In genomic region chr17:80955078-80955477, GRCh38 we compare ENCODE assay signal across 20 cellular contexts.
"Had no signal": no experiment of that assay in that cellular context is flagged by ENCODE, and none has a peak within 500 bp of the region (broad histone marks: within the 10 kb centered on the region; RNA-seq: fewer than 3 reads in every experiment).

No MANE protein-coding gene starts in this region.

- H2AFZ ChIP-seq: parathyroid adenoma had no signal

- ATAC-seq: activated naive CD4-positive, alpha-beta T cell treated with anti-CD3 and anti-CD28 coated beads, Interleukin-2, amount 50 U/mL, for 72 hours; left lobe of liver had no signal

- DNase-seq: activated CD4-positive, alpha-beta memory T cell treated with anti-CD3 and anti-CD28 coated beads for 36 hours; activated CD4-positive, alpha-beta T cell treated with anti-CD3 and anti-CD28 coated beads for 4 hours; activated CD4-positive, CD25-positive, alpha-beta regulatory T cell; brain microvascular endothelial cell; caudate nucleus; dermis blood vessel endothelial cell; effector CD8-positive, alpha-beta T cell; erythroblast; foreskin fibroblast; kidney; nephron progenitor cell; stimulated activated CD4-positive, alpha-beta T cell treated with anti-CD3 and anti-CD28 coated beads, Interleukin-2, amount 100 ng/mL, for 48 hours; stimulated activated CD8-positive, alpha-beta memory T cell treated with anti-CD3 and anti-CD28 coated beads, Interleukin-4, amount 100 ng/mL, for 48 hours; stimulated activated naive CD4-positive, alpha-beta T cell; testis had no signal

- H3K9ac ChIP-seq: parathyroid adenoma had no signal

- H3K4me2 ChIP-seq: smooth muscle cell had no signal

- H3K27ac ChIP-seq: brain microvascular endothelial cell, parathyroid adenoma, sigmoid colon, testis had no signal

- H3K4me1 ChIP-seq: parathyroid adenoma had no signal

- H3K4me3 ChIP-seq: sigmoid colon, smooth muscle cell, testis had no signal

- H3K9me3 ChIP-seq: sigmoid colon, testis had no signal

- FAIRE-seq: kidney had no signal

- H3K79me2 ChIP-seq: parathyroid adenoma had no signal

- H3K27me3 ChIP-seq: brain microvascular endothelial cell, sigmoid colon, testis had no signal
